ENCODE assay signal across 21 cellular contexts in the genomic region with DNA sequence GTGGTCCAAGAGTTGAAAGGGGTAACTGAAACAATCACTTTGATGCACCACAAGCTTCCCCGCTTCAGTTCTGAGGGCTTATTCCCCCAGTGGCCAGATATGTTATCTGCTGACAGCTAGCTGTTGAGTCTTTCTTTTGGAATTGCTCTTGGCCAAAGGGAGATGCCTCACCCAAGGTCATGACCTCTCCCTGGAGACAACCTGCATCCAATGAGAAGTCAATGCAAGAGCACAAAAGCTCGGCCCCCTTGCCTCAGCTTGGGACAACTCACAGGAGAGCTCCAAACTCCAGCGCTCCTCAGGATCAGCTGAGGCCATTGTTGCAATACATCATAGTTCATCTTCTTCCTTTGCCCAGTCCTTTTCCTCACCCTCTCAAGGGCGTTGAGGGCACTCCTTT.
"Had no signal": no experiment of that assay in that cellular context is flagged by ENCODE, and none has a peak within 500 bp of the region (broad histone marks: within the 10 kb centered on the region; RNA-seq: fewer than 3 reads in every experiment).

No MANE protein-coding gene starts in this region.

- DNase-seq: activated CD4-positive, alpha-beta T cell treated with anti-CD3 and anti-CD28 coated beads, Interleukin-2, amount 10 ng/mL, durations not matched to agents 7 days and 5 days; activated CD8-positive, alpha-beta memory T cell treated with anti-CD3 and anti-CD28 coated beads, Interleukin-2, amount 10 ng/mL, durations not matched to agents 7 days and 5 days; activated CD8-positive, alpha-beta T cell treated with anti-CD3 and anti-CD28 coated beads for 36 hours; activated gamma-delta T cell; activated naive CD4-positive, alpha-beta T cell treated with anti-CD3 and anti-CD28 coated beads, Interleukin-2, amount 50 U/mL, for 16 hours; activated naive CD8-positive, alpha-beta T cell treated with anti-CD3 and anti-CD28 coated beads, Interleukin-2, amount 50 U/mL, for 24 hours; activated T-cell treated with anti-CD3 and anti-CD28 coated beads for 4 hours; body of pancreas; central memory CD4-positive, alpha-beta T cell; effector memory CD4-positive, alpha-beta T cell; immature natural killer cell; left lung; nephron progenitor cell; nucleus accumbens; SK-N-SH; stimulated activated CD4-positive, alpha-beta T cell treated with anti-CD3 and anti-CD28 coated beads, Interleukin-4, amount 100 ng/mL, for 24 hours; stimulated activated naive CD4-positive, alpha-beta T cell treated with Interleukin-2 at 50 U/mL for 16 hours; T-cell; upper lobe of left lung had no signal

- H3K27ac ChIP-seq: body of pancreas, left lung, upper lobe of left lung, VCaP had no signal

- H3K9ac ChIP-seq: SK-N-SH had no signal

- H3K4me2 ChIP-seq: SK-N-SH had no signal

- H3K4me3 ChIP-seq: body of pancreas, left lung, upper lobe of left lung had no signal

- H3K4me1 ChIP-seq: left lung, upper lobe of left lung had no signal

- H3K36me3 ChIP-seq: left lung, upper lobe of left lung had no signal

- H3K9me3 ChIP-seq: body of pancreas had no signal

- H3K9me2 ChIP-seq: SK-N-SH had no signal

- H3K27me3 ChIP-seq: body of pancreas, upper lobe of left lung had no signal

- ATAC-seq: activated CD4-positive, CD25-positive, alpha-beta regulatory T cell treated with anti-CD3 and anti-CD28 coated beads, Interleukin-2, amount 50 U/mL, for 24 hours; activated CD8-positive, alpha-beta memory T cell treated with anti-CD3 and anti-CD28 coated beads, Interleukin-2, amount 10 ng/mL, durations not matched to agents 7 days and 5 days; activated CD8-positive, alpha-beta T cell treated with anti-CD3 and anti-CD28 coated beads for 36 hours; activated naive CD8-positive, alpha-beta T cell treated with anti-CD3 and anti-CD28 coated beads, Interleukin-2, amount 50 U/mL, for 24 hours; body of pancreas; left lung; T-cell had no signal
